Comparison of ENCODE assay signal across 1 cellular context in the genomic region with DNA sequence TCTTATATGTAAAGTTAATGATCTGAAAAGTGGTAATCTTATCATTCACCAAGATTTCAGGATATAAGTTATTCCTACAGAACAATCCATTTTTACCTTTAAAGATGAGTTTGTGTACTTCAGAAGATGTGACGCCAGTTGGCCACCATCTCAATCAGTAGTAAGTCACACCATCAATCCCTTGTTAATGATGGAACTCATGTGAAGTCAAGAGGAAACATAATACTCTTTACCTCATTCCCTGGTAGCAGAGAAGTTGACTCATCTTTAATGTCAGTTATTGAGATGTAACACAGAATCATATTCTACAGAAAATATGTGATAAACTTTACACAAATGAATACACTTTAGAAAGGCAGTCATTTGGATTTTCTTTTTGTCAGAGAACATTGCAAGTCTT.
TF ChIP-seq lines count a peak whose summit lies in the region.

No MANE protein-coding gene starts in this region.

TF ChIP-seq in HEK293, 187 proteins besides CTCF, POLR2A, EP300 and RAD21 (continued from another document):
- peak; percentile 57; the same call in 1 of the 2 replicates for TF ChIP-seq ZNF629 (tag by site-specific recombination; IDR thresholded peaks at IDR 0.05)
